ENCODE assay signal across 26 cellular contexts in genomic region chr5:62190173-62190572, GRCh38.
"Had no signal": no experiment of that assay in that cellular context is flagged by ENCODE, and none has a peak within 500 bp of the region (broad histone marks: within the 10 kb centered on the region; RNA-seq: fewer than 3 reads in every experiment).

No MANE protein-coding gene starts in this region.

- H3K27ac ChIP-seq: dorsolateral prefrontal cortex, esophagus muscularis mucosa, foreskin keratinocyte, heart right ventricle, lower lobe of right lung, pancreas, right lobe of liver, suprapubic skin, transverse colon, upper lobe of right lung, vagina had no signal

- H3K36me3 ChIP-seq: esophagus muscularis mucosa, heart right ventricle, lower lobe of right lung, pancreas, right lobe of liver, suprapubic skin, transverse colon, upper lobe of right lung, vagina had no signal

- ATAC-seq: foreskin keratinocyte; heart right ventricle; left ventricle myocardium superior; lower lobe of right lung; natural killer cell; pancreas; right lobe of liver; stimulated activated naive CD8-positive, alpha-beta T cell treated with anti-CD3 and anti-CD28 coated beads, Interleukin-15, amount 100 ng/mL, for 72 hours; upper lobe of right lung had no signal

- H3K9me3 ChIP-seq: pancreas, right lobe of liver, suprapubic skin, upper lobe of right lung, vagina had no signal

- H3K27me3 ChIP-seq: esophagus muscularis mucosa, heart right ventricle, pancreas, right lobe of liver, suprapubic skin, transverse colon, upper lobe of right lung, vagina had no signal

- H3K4me3 ChIP-seq: dorsolateral prefrontal cortex, esophagus muscularis mucosa, heart right ventricle, lower lobe of right lung, pancreas, right lobe of liver, suprapubic skin, transverse colon, upper lobe of right lung, vagina had no signal

- DNase-seq: cortex of kidney; dorsolateral prefrontal cortex; effector CD4-positive, alpha-beta T cell; foreskin keratinocyte; glutamatergic neuron; heart right ventricle; hypothalamus; immature natural killer cell; islet precursor cell; kidney glomerular epithelial cell; left ventricle myocardium superior; lower lobe of right lung; natural killer cell; occipital lobe; pancreas; right lobe of liver; small intestine; stimulated activated CD4-positive, alpha-beta T cell treated with anti-CD3 and anti-CD28 coated beads, Interleukin-15, amount 100 ng/mL, for 24 hours; stimulated activated CD4-positive, alpha-beta T cell treated with anti-CD3 and anti-CD28 coated beads, Interleukin-2, amount 100 ng/mL, for 48 hours; stimulated activated naive CD4-positive, alpha-beta T cell; stimulated activated naive CD8-positive, alpha-beta T cell treated with anti-CD3 and anti-CD28 coated beads, Interleukin-15, amount 100 ng/mL, for 72 hours; transverse colon; upper lobe of right lung had no signal

- H3K4me1 ChIP-seq: esophagus muscularis mucosa, foreskin keratinocyte, heart right ventricle, lower lobe of right lung, pancreas, right lobe of liver, suprapubic skin, transverse colon, upper lobe of right lung, vagina had no signal

- FAIRE-seq: pancreas, small intestine had no signal
